17 cellular contexts compared by ENCODE assay signal in genomic region chr6:100342830-100343229, GRCh38.
DNase-seq lines count a peak whose midpoint lies in the region; ATAC-seq and TF ChIP-seq lines count a peak whose summit lies in the region.
"Had no signal": no experiment of that assay in that cellular context is flagged by ENCODE, and none has a peak within 500 bp of the region (broad histone marks: within the 10 kb centered on the region; RNA-seq: fewer than 3 reads in every experiment).

No MANE protein-coding gene starts in this region.

- H3F3A ChIP-seq in Loucy (ENCODE audit: low read depth), result peaks cover 2% of the 10 kb centered on the region
- H3F3A ChIP-seq in PC-3 (ENCODE audit: low read length, unreplicated experiment), result no peaks in the 10 kb centered on the region

- no peak for ATAC-seq in PC-3
- no peak for ATAC-seq in GM21737 (IDR thresholded peaks at IDR 0.05; ENCODE audit: unreplicated experiment)
- ATAC-seq: A549; activated CD4-positive, CD25-positive, alpha-beta regulatory T cell treated with anti-CD3 and anti-CD28 coated beads, Interleukin-2, amount 50 U/mL, for 24 hours had no signal

- H3K4me2 ChIP-seq in Loucy (ENCODE audit: low read depth, low read length, poor library complexity, severe bottlenecking) (peak overlapping the region; percentile 52), mesenchymal stem cell (ENCODE audit: low read length, poor library complexity, severe bottlenecking) (no peak overlapping the region), PC-3 (ENCODE audit: low read length) (no peak overlapping the region), hepatocyte (no peak overlapping the region)
- H3K4me2 ChIP-seq: A549 had no signal

- H3K27me3 ChIP-seq in A673 (replicated peaks; ENCODE audit: insufficient read depth, low read depth, low read length, poor library complexity) (no peaks in the 10 kb centered on the region), Loucy (ENCODE audit: insufficient read depth, low read length, poor library complexity, severe bottlenecking) (no peaks in the 10 kb centered on the region), brain microvascular endothelial cell (replicated peaks) (no peaks in the 10 kb centered on the region), mesenchymal stem cell (ENCODE audit: control insufficient read depth in 1 of 2, insufficient read depth in 1 of 2, low read length in 2 of 2) (no peaks in the 10 kb centered on the region), PC-3 (ENCODE audit: low read length) (no peaks in the 10 kb centered on the region), hepatocyte (no peaks in the 10 kb centered on the region)
- H3K27me3 ChIP-seq: heart left ventricle had no signal

- H3K9me3 ChIP-seq in A673 (ENCODE audit: low read depth, low read length, poor library complexity, severe bottlenecking) (no peaks in the 10 kb centered on the region), Loucy (ENCODE audit: insufficient read depth, low read depth, low read length) (no peaks in the 10 kb centered on the region), mesenchymal stem cell (ENCODE audit: control insufficient read depth, low read length) (no peaks in the 10 kb centered on the region), PC-3 (ENCODE audit: low read length) (no peaks in the 10 kb centered on the region), hepatocyte (ENCODE audit: low read depth) (no peaks in the 10 kb centered on the region)
- H3K9me3 ChIP-seq: A549, heart left ventricle had no signal

- H3K27ac ChIP-seq in A673 (ENCODE audit: low read depth, low read length, poor library complexity, severe bottlenecking), result no peak overlapping the region
- H3K27ac ChIP-seq in brain microvascular endothelial cell, result peak overlapping the region; percentile 86
- H3K27ac ChIP-seq in mesenchymal stem cell (ENCODE audit: low read length, poor library complexity, severe bottlenecking), result peak overlapping the region; percentile 39
- no peak overlapping the region for H3K27ac ChIP-seq in PC-3 (ENCODE audit: low read length)
- H3K27ac ChIP-seq in hepatocyte, result no peak overlapping the region
- H3K27ac ChIP-seq: A549 had no signal

- no peaks in the 10 kb centered on the region for H3K79me1 ChIP-seq in mesenchymal stem cell (replicated peaks; ENCODE audit: low read length, poor library complexity, severe bottlenecking)

- H2BK15ac ChIP-seq in mesenchymal stem cell (ENCODE audit: low read depth, poor library complexity, severe bottlenecking), result no peak overlapping the region

- DNase-seq in A673 (ENCODE audit: low spot score) (peak; percentile 12), brain microvascular endothelial cell (peak; percentile 60), mesenchymal stem cell (peak; percentile 46), PC-3 (no peak), hepatocyte (ENCODE audit: low spot score) (no peak), mucosa of gallbladder (ENCODE audit: low spot score) (no peak)
- DNase-seq: aorta; CD4-positive, CD25-positive, alpha-beta regulatory T cell; heart left ventricle; NCI-H2029 treated with DMSO at 0.1 percent for 48 hours; NCI-H510A treated with DMSO at 0.1 percent for 48 hours; SIG-M5; stimulated activated naive CD4-positive, alpha-beta T cell treated with Interleukin-2 at 50 U/mL for 16 hours had no signal

- intact Hi-C loops in A673 (cut with micrococcal nuclease; ENCODE audit: unreplicated experiment) (no loop called here), PC-3 (cut with micrococcal nuclease) (no loop called here)

- H4K8ac ChIP-seq in mesenchymal stem cell (ENCODE audit: low read length), result no peak overlapping the region

- H3K9me2 ChIP-seq in Loucy (replicated peaks; ENCODE audit: low read depth, low read length) (no peaks in the 10 kb centered on the region), PC-3 (replicated peaks; ENCODE audit: low read length) (no peaks in the 10 kb centered on the region), hepatocyte (replicated peaks; ENCODE audit: insufficient read depth) (no peaks in the 10 kb centered on the region)

- POLR2A ChIA-PET in A673 (lab: Charles Lee; ENCODE audit: low non-redundant PET), result no interaction called here
- POLR2A ChIA-PET in PC-3 (lab: Charles Lee; ENCODE audit: unreplicated experiment), result no interaction called here

- H2BK5ac ChIP-seq in mesenchymal stem cell (ENCODE audit: low read depth, low read length, poor library complexity, severe bottlenecking), result no peak overlapping the region

- no peak overlapping the region for H2AK5ac ChIP-seq in mesenchymal stem cell (ENCODE audit: low read length, severe bottlenecking)

- H2BK120ac ChIP-seq in mesenchymal stem cell (ENCODE audit: low read depth, low read length), result no peak overlapping the region

- no peak overlapping the region for H3K4ac ChIP-seq in mesenchymal stem cell (ENCODE audit: low read depth in 1 of 2, low read length in 2 of 2)

- 49% methylated on average over 3 of the region's 3 CpGs for WGBS in mesenchymal stem cell
- 71% methylated on average over 3 of the region's 3 CpGs for WGBS in hepatocyte (ENCODE audit: low lambda C conversion rate, missing lambda C conversion rate)

- H3K18ac ChIP-seq in mesenchymal stem cell (ENCODE audit: low read depth in 1 of 2, low read length in 2 of 2), result no peak overlapping the region

- TF ChIP-seq CTCF in A673 (conservative IDR thresholded peaks at IDR 0.05; ENCODE audit: low read depth, low read length), result no peak
- no peak for TF ChIP-seq CTCF in Loucy (conservative IDR thresholded peaks at IDR 0.05; ENCODE audit: low read length)
- TF ChIP-seq CTCF in brain microvascular endothelial cell (IDR thresholded peaks at IDR 0.05; ENCODE audit: low read depth, low read length, missing control alignments), result no peak
- TF ChIP-seq CTCF in PC-3 (conservative IDR thresholded peaks at IDR 0.05; ENCODE audit: low read depth, low read length), result no peak
- TF ChIP-seq CTCF in hepatocyte (IDR thresholded peaks at IDR 0.05; ENCODE audit: poor library complexity), result no peak

- H4K20me1 ChIP-seq in Loucy (ENCODE audit: insufficient read depth, low read length, poor library complexity, severe bottlenecking) (no peaks in the 10 kb centered on the region), PC-3 (ENCODE audit: low read length) (no peaks in the 10 kb centered on the region), hepatocyte (ENCODE audit: insufficient read depth, poor library complexity, severe bottlenecking) (no peaks in the 10 kb centered on the region)

- H3K4me3 ChIP-seq in A673 (ENCODE audit: low read depth, low read length, poor library complexity, severe bottlenecking) (no peak overlapping the region), Loucy (ENCODE audit: low read length, poor library complexity, severe bottlenecking) (peak overlapping the region; percentile 12), brain microvascular endothelial cell (ENCODE audit: low read depth, low read length) (no peak overlapping the region), mesenchymal stem cell (ENCODE audit: insufficient read depth in 1 of 2, low read depth in 1 of 2, low read length in 2 of 2) (no peak overlapping the region), PC-3 (ENCODE audit: low read length) (no peak overlapping the region), hepatocyte (no peak overlapping the region)
- H3K4me3 ChIP-seq: A549, heart left ventricle had no signal

- no peak overlapping the region for H4K91ac ChIP-seq in mesenchymal stem cell (ENCODE audit: low read length)

- CTCF ChIA-PET in A673 (lab: Charles Lee) (no interaction called here), PC-3 (lab: Charles Lee) (no interaction called here)

- in situ Hi-C loops in brain microvascular endothelial cell (cut with HindIII; ENCODE audit: low pct_ligation_motif_present, low sequenced_read_pairs), result no loop called here

- no peak overlapping the region for H3K14ac ChIP-seq in mesenchymal stem cell (ENCODE audit: low read length in 2 of 2)

- no peak overlapping the region for H3K23ac ChIP-seq in mesenchymal stem cell (ENCODE audit: low read length in 2 of 2)

- H3K4me1 ChIP-seq in A673 (ENCODE audit: insufficient read depth, low read length, poor library complexity, severe bottlenecking) (no peaks in the 10 kb centered on the region), Loucy (ENCODE audit: insufficient read depth, low read length, poor library complexity, severe bottlenecking) (peaks cover 67% of the 10 kb centered on the region), mesenchymal stem cell (ENCODE audit: control insufficient read depth, insufficient read depth, low read depth, low read length) (peaks cover 1% of the 10 kb centered on the region), PC-3 (ENCODE audit: insufficient read depth, low read length) (peaks cover 27% of the 10 kb centered on the region), hepatocyte (ENCODE audit: insufficient read depth) (peaks cover 3% of the 10 kb centered on the region)

- no peak overlapping the region for H2BK12ac ChIP-seq in mesenchymal stem cell (ENCODE audit: low read length in 2 of 2)

- no peaks in the 10 kb centered on the region for H3K36me3 ChIP-seq in A673 (ENCODE audit: insufficient read depth, low read length, poor library complexity, severe bottlenecking)
- no peaks in the 10 kb centered on the region for H3K36me3 ChIP-seq in Loucy (ENCODE audit: insufficient read depth, low read length)
- no peaks in the 10 kb centered on the region for H3K36me3 ChIP-seq in brain microvascular endothelial cell (replicated peaks)
- no peaks in the 10 kb centered on the region for H3K36me3 ChIP-seq in mesenchymal stem cell (ENCODE audit: control insufficient read depth in 1 of 2, insufficient read depth in 2 of 2, low read depth in 1 of 2, low read length in 2 of 2)
- no peaks in the 10 kb centered on the region for H3K36me3 ChIP-seq in PC-3 (ENCODE audit: low read depth, low read length)
- no peaks in the 10 kb centered on the region for H3K36me3 ChIP-seq in hepatocyte (replicated peaks; ENCODE audit: insufficient read depth, low read depth)
- H3K36me3 ChIP-seq: heart left ventricle had no signal

- no TSS peak for BruUV-seq in A673 (replicated peaks; lab: Mats Ljungman, UMichigan)
- BruUV-seq in PC-3 (replicated peaks; lab: Mats Ljungman, UMichigan), result no TSS peak

- H3K9ac ChIP-seq in Loucy (ENCODE audit: low read depth, low read length, poor library complexity, severe bottlenecking) (peak overlapping the region; percentile 12), mesenchymal stem cell (ENCODE audit: low read length) (no peak overlapping the region), PC-3 (ENCODE audit: low read length) (no peak overlapping the region)

- peak overlapping the region; percentile 36; the same call in 1 of the 2 replicates for H2AFZ ChIP-seq in Loucy (ENCODE audit: low read length)
- no peak overlapping the region for H2AFZ ChIP-seq in mesenchymal stem cell (ENCODE audit: low read depth, low read length)
- no peak overlapping the region for H2AFZ ChIP-seq in PC-3 (ENCODE audit: low read length)
- no peak overlapping the region for H2AFZ ChIP-seq in hepatocyte

- H3K79me2 ChIP-seq in Loucy (ENCODE audit: insufficient read depth, low read length), result no peaks in the 10 kb centered on the region
- H3K79me2 ChIP-seq in PC-3 (ENCODE audit: low read length), result no peaks in the 10 kb centered on the region
- H3K79me2 ChIP-seq in hepatocyte, result no peaks in the 10 kb centered on the region

Comparison
In these comparisons a context has a peak if more than half of its experiments do, and no peak if none do; other contexts are left out.
1. DNase-seq: peak in A673 (single experiment), brain microvascular endothelial cell (single experiment) and mesenchymal stem cell (single experiment); none in PC-3 (single experiment), hepatocyte (single experiment) and mucosa of gallbladder (single experiment).
2. H3K27ac ChIP-seq: peak in brain microvascular endothelial cell (single experiment) and mesenchymal stem cell (single experiment); none in A673 (single experiment), PC-3 (single experiment) and hepatocyte (single experiment).